ENCODE assay signal across 8 cellular contexts in genomic region chr20:57710841-57711240, GRCh38. TPM values are rescaled to one million over a fixed set of nuclear protein-coding genes. Genes with fewer than 3 reads are reported as not detected.
DNase-seq lines count a peak whose midpoint lies in the region; ATAC-seq and TF ChIP-seq lines count a peak whose summit lies in the region.

No MANE protein-coding gene starts in this region.

- H3K27me3 ChIP-seq in ascending aorta (no peaks in the 10 kb centered on the region), tibial artery (no peaks in the 10 kb centered on the region)

- 19 to 20% methylated on average over 6 of the region's 6 CpGs for WGBS in lower leg skin, 2 donors

- no peaks in the 10 kb centered on the region for H3K36me3 Mint-ChIP-seq in activated T-cell treated with anti-CD3 and anti-CD28 coated beads, Interleukin-2, amount 50 U/mL, for 24 hours (ENCODE audit: low read depth)
- no peaks in the 10 kb centered on the region for H3K36me3 Mint-ChIP-seq in memory B cell

- peaks cover 18% of the 10 kb centered on the region for H3K27me3 Mint-ChIP-seq in activated T-cell treated with anti-CD3 and anti-CD28 coated beads, Interleukin-2, amount 50 U/mL, for 24 hours
- peaks cover 5% of the 10 kb centered on the region for H3K27me3 Mint-ChIP-seq in memory B cell

- intact Hi-C loops in ascending aorta (cut with DNase I): loop anchor here (2.0 to 10.0 kb wide), 2 partner anchors 266 to 468 kb away; no protein-coding TSS in a partner anchor
- intact Hi-C loops in tibial artery (cut with DNase I; ENCODE audit: low total_unique reads): loop anchor here (5.0 kb wide), 1 partner anchor 36 kb away; no protein-coding TSS in a partner anchor
- intact Hi-C loops in lower leg skin (cut with DNase I; ENCODE audit: low total_unique reads): no loop called here

- H3K4me3 Mint-ChIP-seq in activated T-cell treated with anti-CD3 and anti-CD28 coated beads, Interleukin-2, amount 50 U/mL, for 24 hours: peak overlapping the region; percentile 81
- H3K4me3 Mint-ChIP-seq in memory B cell: peak overlapping the region; percentile 90

- peaks cover 28 to 53% of the 10 kb centered on the region in 2 donors for H3K4me1 ChIP-seq in ascending aorta
- H3K4me1 ChIP-seq in tibial artery: peaks cover 8 to 76% (median 69%) of the 10 kb centered on the region in 4 donors

- TF ChIP-seq POLR2A in lower leg skin (IDR thresholded peaks at IDR 0.05): no peak

- ATAC-seq in memory B cell (ENCODE audit: low read depth) (no peak), HG03108 (IDR thresholded peaks at IDR 0.05; ENCODE audit: unreplicated experiment) (no peak)

- H3K9me3 ChIP-seq in ascending aorta (no peaks in the 10 kb centered on the region), tibial artery (no peaks in the 10 kb centered on the region)

- no peaks in the 10 kb centered on the region for H3K9me3 Mint-ChIP-seq in activated T-cell treated with anti-CD3 and anti-CD28 coated beads, Interleukin-2, amount 50 U/mL, for 24 hours
- no peaks in the 10 kb centered on the region for H3K9me3 Mint-ChIP-seq in memory B cell

- peaks cover 40% of the 10 kb centered on the region for H3K4me1 Mint-ChIP-seq in activated T-cell treated with anti-CD3 and anti-CD28 coated beads, Interleukin-2, amount 50 U/mL, for 24 hours (ENCODE audit: low read depth)
- H3K4me1 Mint-ChIP-seq in memory B cell: peaks cover 33% of the 10 kb centered on the region

- peak overlapping the region; percentile 73 to 79 for H3K4me3 ChIP-seq in ascending aorta
- peak overlapping the region; percentile 86 to 89 for H3K4me3 ChIP-seq in tibial artery
- H3K4me3 ChIP-seq in lower leg skin (ENCODE audit: low read depth, poor library complexity, severe bottlenecking): no peak overlapping the region

- DNase-seq in activated T-cell treated with anti-CD3 and anti-CD28 coated beads, Interleukin-2, amount 50 U/mL, for 24 hours: no peak
- DNase-seq in activated T-cell treated with anti-CD3 and anti-CD28 coated beads, Interleukin-2, amount 50 U/mL, for 48 hours: no peak
- DNase-seq in ascending aorta (ENCODE audit: low spot score in 2 of 2) (no peak), memory B cell (ENCODE audit: low spot score in 2 of 2) (no peak), tibial artery (no peak), lower leg skin (ENCODE audit: low spot score in 2 of 2) (no peak), OCI-M2 (lab: John Stamatoyannopoulos, UW; ENCODE audit: unreplicated experiment) (no peak)

- TF ChIP-seq CTCF in ascending aorta (IDR thresholded peaks at IDR 0.05): no peak
- TF ChIP-seq CTCF in tibial artery (IDR thresholded peaks at IDR 0.05): no peak
- TF ChIP-seq CTCF in lower leg skin (IDR thresholded peaks at IDR 0.05): no peak

- H3K27ac Mint-ChIP-seq in activated T-cell treated with anti-CD3 and anti-CD28 coated beads, Interleukin-2, amount 50 U/mL, for 24 hours: peak overlapping the region; percentile 69
- H3K27ac Mint-ChIP-seq in memory B cell: peak overlapping the region; percentile 89

- H3K27ac ChIP-seq in ascending aorta (peak overlapping the region; percentile 94 to 97), tibial artery (peak overlapping the region; percentile 96 to 97)

- H3K36me3 ChIP-seq in ascending aorta (no peaks in the 10 kb centered on the region), tibial artery (no peaks in the 10 kb centered on the region)

RNA-seq across cellular contexts. Expression of gene PMEPA1, which starts 1.0 kb away (rescaled TPM):
- total RNA-seq in ascending aorta: 56.8 TPM
- total RNA-seq in lower leg skin: 10 to 100 TPM in 3 of 4 donors, 1 to 10 TPM in 1; 4.3 to 22.1 (median 11.8) TPM
